In the genomic region with DNA sequence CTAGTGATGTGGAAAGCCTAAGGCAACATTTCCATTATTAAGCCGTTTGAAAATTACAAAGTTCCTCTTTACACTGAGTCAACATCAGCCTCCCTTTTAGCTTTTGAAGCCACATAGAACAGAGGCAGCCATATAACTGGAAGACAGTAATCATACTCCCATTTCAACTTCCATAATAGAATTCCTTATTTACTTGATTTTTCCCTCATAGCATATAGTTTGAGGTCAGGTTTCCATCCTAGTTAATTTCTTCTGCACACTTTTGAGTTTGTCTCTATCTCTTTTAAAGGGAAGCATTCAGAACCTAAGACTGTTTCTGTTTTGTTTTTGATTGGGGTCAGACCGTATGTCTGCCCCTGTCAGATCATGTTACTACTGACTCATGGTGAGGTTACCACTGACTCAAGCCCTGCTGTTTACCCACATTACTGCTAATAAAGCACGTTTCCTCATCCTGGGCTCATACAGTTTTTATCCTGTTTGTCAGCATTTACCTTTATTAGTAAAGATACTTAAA, we compare ENCODE assay signal across 8 cellular contexts.
DNase-seq lines count a peak whose midpoint lies in the region; ATAC-seq and TF ChIP-seq lines count a peak whose summit lies in the region.

No MANE protein-coding gene starts in this region.

- H3K4me1 ChIP-seq in testis = peaks cover 4% of the 10 kb centered on the region

- peak; percentile 10 for DNase-seq in NK-92 treated with Interleukin-12 subunit alpha and Interleukin-12 subunit beta, amount 100 ng/mL, for 24 hours (lab: John Stamatoyannopoulos, UW)
- DNase-seq in NK-92 (lab: John Stamatoyannopoulos, UW; ENCODE audit: unreplicated experiment) = no peak
- DNase-seq in NOMO-1 treated with dmso at 0.1 percent for 144 hours (lab: John Stamatoyannopoulos, UW; ENCODE audit: unreplicated experiment) = peak; percentile 42
- DNase-seq in epidermal melanocyte (ENCODE audit: insufficient read length, low spot score) = peak; percentile 22
- DNase-seq in stimulated activated effector memory CD8-positive, alpha-beta T cell treated with anti-CD3 and anti-CD28 coated beads, Interleukin-12 subunit alpha, Interleukin-12 subunit beta, amount 100 ng/mL, for 72 hours (ENCODE audit: low spot score in 2 of 2) = no peak
- DNase-seq in testis = no peak
- no peak for DNase-seq in NCI-H524 (lab: John Stamatoyannopoulos, UW)

- peak overlapping the region; percentile 42 for H3K4me3 Mint-ChIP-seq in stimulated activated effector memory CD8-positive, alpha-beta T cell treated with anti-CD3 and anti-CD28 coated beads, Interleukin-12 subunit alpha, Interleukin-12 subunit beta, amount 100 ng/mL, for 72 hours

- 60 to 64% methylated on average over 3 of the region's 3 CpGs for WGBS in testis, 2 donors

- H3K9me3 Mint-ChIP-seq in stimulated activated effector memory CD8-positive, alpha-beta T cell treated with anti-CD3 and anti-CD28 coated beads, Interleukin-12 subunit alpha, Interleukin-12 subunit beta, amount 100 ng/mL, for 72 hours = no peaks in the 10 kb centered on the region

- peaks cover 28% of the 10 kb centered on the region for H3K4me1 Mint-ChIP-seq in stimulated activated effector memory CD8-positive, alpha-beta T cell treated with anti-CD3 and anti-CD28 coated beads, Interleukin-12 subunit alpha, Interleukin-12 subunit beta, amount 100 ng/mL, for 72 hours

- H3K27ac Mint-ChIP-seq in stimulated activated effector memory CD8-positive, alpha-beta T cell treated with anti-CD3 and anti-CD28 coated beads, Interleukin-12 subunit alpha, Interleukin-12 subunit beta, amount 100 ng/mL, for 72 hours = peak overlapping the region; percentile 72

- no peaks in the 10 kb centered on the region for H3K27me3 ChIP-seq in testis

- no peaks in the 10 kb centered on the region for H3K9me3 ChIP-seq in testis

- H3K27ac ChIP-seq in testis = no peak overlapping the region

- no peaks in the 10 kb centered on the region for H3K36me3 Mint-ChIP-seq in stimulated activated effector memory CD8-positive, alpha-beta T cell treated with anti-CD3 and anti-CD28 coated beads, Interleukin-12 subunit alpha, Interleukin-12 subunit beta, amount 100 ng/mL, for 72 hours

- H3K4me3 ChIP-seq in testis = no peak overlapping the region

- ATAC-seq in HG02798 (IDR thresholded peaks at IDR 0.05; ENCODE audit: poor library complexity, unreplicated experiment) = peak; percentile 66
- peak; percentile 99 for ATAC-seq in stimulated activated effector memory CD8-positive, alpha-beta T cell treated with anti-CD3 and anti-CD28 coated beads, Interleukin-12 subunit alpha, Interleukin-12 subunit beta, amount 100 ng/mL, for 72 hours

- no peak for TF ChIP-seq POLR2A in testis (IDR thresholded peaks at IDR 0.05)

- intact Hi-C loops in testis (cut with DNase I; ENCODE audit: low total_unique reads) = loop anchor here (10.0 kb wide), 1 partner anchor 290 kb away; a partner anchor contains a TSS

- H3K36me3 ChIP-seq in testis (ENCODE audit: low read depth, missing control alignments) = no peaks in the 10 kb centered on the region

- TF ChIP-seq CTCF in testis (IDR thresholded peaks at IDR 0.05) = no peak

Comparison
In these comparisons a context has a peak if more than half of its experiments do, and no peak if none do; other contexts are left out.
1. DNase-seq: peak in NK-92 treated with Interleukin-12 subunit alpha and Interleukin-12 subunit beta, amount 100 ng/mL, for 24 hours (single experiment), NOMO-1 treated with dmso at 0.1 percent for 144 hours (single experiment) and epidermal melanocyte (single experiment); none in NK-92 (single experiment), stimulated activated effector memory CD8-positive, alpha-beta T cell treated with anti-CD3 and anti-CD28 coated beads, Interleukin-12 subunit alpha, Interleukin-12 subunit beta, amount 100 ng/mL, for 72 hours (0 of 2), testis (single experiment) and NCI-H524 (0 of 2).